17 cellular contexts compared by ENCODE assay signal in the genomic region with DNA sequence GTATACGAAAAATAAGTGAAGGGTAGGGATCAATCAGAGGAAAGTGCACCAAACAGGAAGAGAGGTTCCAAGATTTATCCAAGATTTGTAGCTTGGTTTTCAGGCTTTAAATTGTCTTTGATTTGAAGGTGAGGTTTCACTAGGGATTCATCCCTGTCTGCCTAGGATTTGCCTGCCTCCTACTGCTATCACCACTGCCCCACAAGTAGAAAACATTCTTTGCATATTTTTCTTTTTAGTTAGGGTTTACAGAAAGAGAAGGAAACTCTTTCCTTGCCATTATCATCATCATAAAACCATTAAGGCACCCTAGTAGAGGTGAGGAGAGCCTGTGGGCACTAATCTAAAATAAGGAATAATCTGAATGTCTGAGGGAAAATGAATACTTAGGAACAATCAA. TPM values are rescaled to one million over a fixed set of nuclear protein-coding genes. Genes with fewer than 3 reads are reported as not detected.
DNase-seq lines count a peak whose midpoint lies in the region; ATAC-seq and TF ChIP-seq lines count a peak whose summit lies in the region.
"Had no signal": no experiment of that assay in that cellular context is flagged by ENCODE, and none has a peak within 500 bp of the region (broad histone marks: within the 10 kb centered on the region; RNA-seq: fewer than 3 reads in every experiment).

No MANE protein-coding gene starts in this region.

- peak overlapping the region; percentile 17 for H3K4me2 ChIP-seq in osteoblast (ENCODE audit: insufficient read depth, low read length)

- TF ChIP-seq CTCF in AG10803 (conservative IDR thresholded peaks at IDR 0.05; ENCODE audit: low read length) (0 out of 2 replicates have a peak, but pooled peaks have one; percentile 9), chondrocyte (IDR thresholded peaks at IDR 0.05) (peak; percentile 31), osteoblast (IDR thresholded peaks at IDR 0.05; ENCODE audit: extremely low read depth, low read depth, low read length) (no peak)

- H3K36me3 ChIP-seq in HUES64 (ENCODE audit: insufficient read depth, low read length), result no peaks in the 10 kb centered on the region
- H3K36me3 ChIP-seq in osteoblast (ENCODE audit: insufficient read depth, low read length), result no peaks in the 10 kb centered on the region
- H3K36me3 ChIP-seq: heart right ventricle, left ventricle myocardium inferior had no signal

- H3K79me2 ChIP-seq in osteoblast (ENCODE audit: insufficient read depth, low read length), result no peaks in the 10 kb centered on the region

- H3K4me1 ChIP-seq in HUES64 (ENCODE audit: insufficient read depth, low read length), result peaks cover 22% of the 10 kb centered on the region
- peaks cover 19% of the 10 kb centered on the region for H3K4me1 ChIP-seq in osteoblast (ENCODE audit: insufficient read depth, low read length)
- H3K4me1 ChIP-seq: heart right ventricle, left ventricle myocardium inferior had no signal

- peaks cover 26% of the 10 kb centered on the region for H3K4me1 Mint-ChIP-seq in chondrocyte (ENCODE audit: low read depth)
- H3K4me1 Mint-ChIP-seq in activated CD4-positive, alpha-beta memory T cell treated with anti-CD3 and anti-CD28 coated beads for 36 hours (ENCODE audit: low read depth), result no peaks in the 10 kb centered on the region
- no peaks in the 10 kb centered on the region for H3K4me1 Mint-ChIP-seq in activated T-cell treated with anti-CD3 and anti-CD28 coated beads, Interleukin-2, amount 50 U/mL, for 4 hours (ENCODE audit: low read depth)

- no peaks in the 10 kb centered on the region for H3K27me3 Mint-ChIP-seq in chondrocyte (ENCODE audit: low read depth)
- H3K27me3 Mint-ChIP-seq in activated CD4-positive, alpha-beta memory T cell treated with anti-CD3 and anti-CD28 coated beads for 36 hours, result peaks cover 2% of the 10 kb centered on the region
- H3K27me3 Mint-ChIP-seq in activated T-cell treated with anti-CD3 and anti-CD28 coated beads, Interleukin-2, amount 50 U/mL, for 4 hours (ENCODE audit: low read depth), result peaks cover 2% of the 10 kb centered on the region

- DNase-seq in AG10803 (ENCODE audit: low read depth) (no peak), chondrocyte (ENCODE audit: low spot score) (no peak), osteoblast (ENCODE audit: insufficient read length, low spot score, missing footprints) (no peak), cerebellar nuclear complex (lab: John Stamatoyannopoulos, UW) (no peak)
- no peak for DNase-seq in activated CD4-positive, alpha-beta memory T cell treated with anti-CD3 and anti-CD28 coated beads for 36 hours
- no peak for DNase-seq in activated T-cell treated with anti-CD3 and anti-CD28 coated beads, Interleukin-2, amount 50 U/mL, for 4 hours
- DNase-seq: activated CD4-positive, alpha-beta T cell treated with anti-CD3 and anti-CD28 coated beads for 4 hours; activated CD8-positive, alpha-beta memory T cell treated with anti-CD3 and anti-CD28 coated beads, Interleukin-2, amount 50 U/mL, for 4 hours; activated effector memory CD4-positive, alpha-beta T cell treated with Interleukin-2 at 50 U/mL for 16 hours; CD8-positive, alpha-beta T cell; DND-41; heart right ventricle; left ventricle myocardium inferior; mucosa of descending colon had no signal

- H3K9me3 Mint-ChIP-seq in chondrocyte (ENCODE audit: low read depth), result peaks cover 3% of the 10 kb centered on the region
- H3K9me3 Mint-ChIP-seq in activated CD4-positive, alpha-beta memory T cell treated with anti-CD3 and anti-CD28 coated beads for 36 hours, result no peaks in the 10 kb centered on the region
- H3K9me3 Mint-ChIP-seq in activated T-cell treated with anti-CD3 and anti-CD28 coated beads, Interleukin-2, amount 50 U/mL, for 4 hours, result no peaks in the 10 kb centered on the region
- H3K9me3 Mint-ChIP-seq: CD8-positive, alpha-beta T cell; dendritic cell treated with granulocyte-macrophage colony-stimulating factor and Interleukin-4, amounts not matched to agents 40 ng/mL and 50 ng/mL, for 4 days had no signal

- no peak overlapping the region for H3K9ac ChIP-seq in HUES64 (ENCODE audit: low read depth, low read length)

- 74% methylated on average over 1 of the region's 1 CpG for WGBS in HUES64

- peak overlapping the region; percentile 7 for H3K27ac Mint-ChIP-seq in chondrocyte (ENCODE audit: unreplicated experiment)
- H3K27ac Mint-ChIP-seq in activated CD4-positive, alpha-beta memory T cell treated with anti-CD3 and anti-CD28 coated beads for 36 hours, result no peak overlapping the region
- H3K27ac Mint-ChIP-seq: CD8-positive, alpha-beta T cell; dendritic cell treated with granulocyte-macrophage colony-stimulating factor and Interleukin-4, amounts not matched to agents 40 ng/mL and 50 ng/mL, for 4 days had no signal

- H3K27ac ChIP-seq in HUES64 (ENCODE audit: low read depth, low read length) (peak overlapping the region; percentile 30; the same call in 1 of the 2 replicates), osteoblast (ENCODE audit: low read depth, low read length) (no peak overlapping the region)
- H3K27ac ChIP-seq: heart right ventricle, left ventricle myocardium inferior had no signal

- H3K27me3 ChIP-seq in HUES64 (ENCODE audit: insufficient read depth, low read length), result no peaks in the 10 kb centered on the region
- no peaks in the 10 kb centered on the region for H3K27me3 ChIP-seq in osteoblast (ENCODE audit: insufficient read depth, low read length)
- H3K27me3 ChIP-seq: heart right ventricle had no signal

- H3K4me3 Mint-ChIP-seq in chondrocyte (ENCODE audit: unreplicated experiment), result no peak overlapping the region
- no peak overlapping the region for H3K4me3 Mint-ChIP-seq in activated CD4-positive, alpha-beta memory T cell treated with anti-CD3 and anti-CD28 coated beads for 36 hours
- H3K4me3 Mint-ChIP-seq in activated T-cell treated with anti-CD3 and anti-CD28 coated beads, Interleukin-2, amount 50 U/mL, for 4 hours, result no peak overlapping the region
- H3K4me3 Mint-ChIP-seq: CD8-positive, alpha-beta T cell; dendritic cell treated with granulocyte-macrophage colony-stimulating factor and Interleukin-4, amounts not matched to agents 40 ng/mL and 50 ng/mL, for 4 days had no signal

- ATAC-seq in activated T-cell treated with anti-CD3 and anti-CD28 coated beads, Interleukin-2, amount 50 U/mL, for 4 hours, result no peak
- ATAC-seq in HG03175 (IDR thresholded peaks at IDR 0.05; ENCODE audit: unreplicated experiment), result no peak
- ATAC-seq: CD8-positive, alpha-beta T cell; mucosa of descending colon had no signal

- CTCF ChIA-PET in activated CD4-positive, alpha-beta memory T cell treated with anti-CD3 and anti-CD28 coated beads for 36 hours (lab: Charles Lee), result no interaction called here

- H4K20me1 ChIP-seq in osteoblast (ENCODE audit: insufficient read depth, low read length), result no peaks in the 10 kb centered on the region

- no peaks in the 10 kb centered on the region for H3K36me3 Mint-ChIP-seq in chondrocyte (ENCODE audit: low read depth)
- H3K36me3 Mint-ChIP-seq in activated CD4-positive, alpha-beta memory T cell treated with anti-CD3 and anti-CD28 coated beads for 36 hours, result no peaks in the 10 kb centered on the region
- no peaks in the 10 kb centered on the region for H3K36me3 Mint-ChIP-seq in activated T-cell treated with anti-CD3 and anti-CD28 coated beads, Interleukin-2, amount 50 U/mL, for 4 hours (ENCODE audit: insufficient read depth)
- H3K36me3 Mint-ChIP-seq: CD8-positive, alpha-beta T cell had no signal

- no peak overlapping the region for H2AFZ ChIP-seq in osteoblast (ENCODE audit: low read length)

- intact Hi-C loops in activated CD4-positive, alpha-beta memory T cell treated with anti-CD3 and anti-CD28 coated beads for 36 hours (cut with micrococcal nuclease), result no loop called here

- H3K4me3 ChIP-seq in AG10803 (ENCODE audit: low read length) (no peak overlapping the region), HUES64 (ENCODE audit: low read length) (no peak overlapping the region), osteoblast (ENCODE audit: insufficient read depth, low read length) (no peak overlapping the region)
- H3K4me3 ChIP-seq: heart right ventricle, left ventricle myocardium inferior, mucosa of descending colon had no signal

- POLR2A ChIA-PET in activated CD4-positive, alpha-beta memory T cell treated with anti-CD3 and anti-CD28 coated beads for 36 hours (lab: Charles Lee), result no interaction called here

- H3K9me3 ChIP-seq in HUES64 (ENCODE audit: insufficient read depth, low read depth, low read length) (no peaks in the 10 kb centered on the region), osteoblast (ENCODE audit: low read depth, low read length) (no peaks in the 10 kb centered on the region)
- H3K9me3 ChIP-seq: heart right ventricle, left ventricle myocardium inferior, mucosa of descending colon had no signal

RNA-seq across cellular contexts. Expression of a gene that starts 45.8 kb away (rescaled TPM):
- polyA plus RNA-seq in HUES64 (2013, experiment 1 of 2), result 4.2 TPM
- 5.3 TPM for polyA plus RNA-seq in HUES64 (2013, experiment 2 of 2)
- total RNA-seq in chondrocyte (28.7 to 38.2 TPM (median 29.5 TPM) in 3 replicates), osteoblast (33.9 and 34.7 TPM in 2 replicates)
- total RNA-seq in activated CD4-positive, alpha-beta memory T cell treated with anti-CD3 and anti-CD28 coated beads for 36 hours, result under 1 TPM; 0.63 to 0.86 TPM
- total RNA-seq in activated T-cell treated with anti-CD3 and anti-CD28 coated beads, Interleukin-2, amount 50 U/mL, for 4 hours, result under 1 TPM; 0.33 to 0.40 (median 0.34) TPM

Comparison
In these comparisons a context has a peak if more than half of its experiments do, and no peak if none do; other contexts are left out.
1. RNA of a gene that starts 45.8 kb away (total RNA-seq): 33.9 to 34.7 TPM in osteoblast and 28.7 to 38.2 TPM in chondrocyte; 0.63 to 0.86 TPM in activated CD4-positive, alpha-beta memory T cell treated with anti-CD3 and anti-CD28 coated beads for 36 hours and 0.33 to 0.40 TPM in activated T-cell treated with anti-CD3 and anti-CD28 coated beads, Interleukin-2, amount 50 U/mL, for 4 hours; every median in the first group is over 10 times any median in the second.